Comparison of ENCODE assay signal across 30 cellular contexts in the genomic region with DNA sequence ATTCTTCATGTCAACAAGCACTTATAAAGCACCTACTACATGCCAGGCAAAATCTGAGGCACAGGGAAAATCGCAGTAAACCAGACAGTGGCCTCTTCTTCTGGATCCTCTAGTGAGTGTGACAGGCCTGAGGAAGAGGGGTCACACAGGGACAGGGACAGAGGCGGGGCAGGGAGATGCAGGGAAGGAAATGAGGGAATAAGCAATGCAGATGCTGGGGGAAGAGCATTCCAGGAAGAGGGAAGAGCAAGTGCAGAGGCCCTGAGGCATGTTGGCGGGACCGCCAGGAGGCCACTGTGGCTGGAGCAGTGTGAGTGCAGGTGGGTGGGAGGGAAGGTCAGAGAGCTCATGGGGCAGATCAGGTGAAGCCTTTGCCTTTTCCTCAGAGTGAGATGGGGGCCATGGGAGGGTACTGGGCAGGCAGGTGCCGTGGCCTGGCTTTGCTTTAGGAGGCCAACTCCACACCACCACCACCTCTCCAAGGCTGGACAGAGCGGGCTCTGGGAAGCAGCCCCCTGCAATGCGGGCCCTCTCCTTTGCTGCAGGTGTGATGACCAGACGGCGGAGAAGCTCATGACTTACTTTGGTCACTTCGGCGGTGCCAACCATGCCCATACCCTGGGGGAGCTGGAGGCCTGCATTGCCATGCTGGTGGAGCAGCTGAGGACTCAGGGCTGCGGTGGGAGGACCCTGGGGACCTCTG. TPM values are rescaled to one million over a fixed set of nuclear protein-coding genes. Genes with fewer than 3 reads are reported as not detected.
"Had no signal": no experiment of that assay in that cellular context is flagged by ENCODE, and none has a peak within 500 bp of the region (broad histone marks: within the 10 kb centered on the region; RNA-seq: fewer than 3 reads in every experiment).

No MANE protein-coding gene starts in this region.

- H3K9me3 Mint-ChIP-seq: activated naive CD4-positive, alpha-beta T cell treated with anti-CD3 and anti-CD28 coated beads for 36 hours; activated naive CD8-positive, alpha-beta T cell treated with anti-CD3 and anti-CD28 coated beads, Interleukin-2, amount 50 U/mL, for 24 hours; activated T-cell treated with anti-CD3 and anti-CD28 coated beads, Interleukin-2, amount 50 U/mL, for 4 hours; activated T-helper 2 cell treated with anti-CD3 and anti-CD28 coated beads, Interferon-gamma antibody, Interleukin-2, Interleukin-4, amounts not matched to agents 10 μg/mL and 5 μg/mL and 100 μg/mL, durations not matched to agents 14 hours and 24 hours and 36 hours; dendritic cell treated with granulocyte-macrophage colony-stimulating factor and Interleukin-4, amounts not matched to agents 40 ng/mL and 50 ng/mL, for 4 days; naive B cell; stimulated activated naive B cell treated with anti-CD40 and anti-IgM and Interleukin-4, amounts not matched to agents 10 μg/mL and 1 μg/mL and 100 μg/mL, for 72 hours; type B pancreatic cell; WTC11 had no signal

- H3K27ac ChIP-seq: body of pancreas, cardiac muscle cell, left ventricle myocardium inferior, testis had no signal

- H3K4me1 ChIP-seq: body of pancreas, testis had no signal

- H3K4me1 Mint-ChIP-seq: naive B cell; stimulated activated naive B cell treated with anti-CD40 and anti-IgM and Interleukin-4, amounts not matched to agents 10 μg/mL and 1 μg/mL and 100 μg/mL, for 72 hours; WTC11 had no signal

- H3K27ac Mint-ChIP-seq: activated naive CD4-positive, alpha-beta T cell treated with anti-CD3 and anti-CD28 coated beads for 36 hours; activated naive CD8-positive, alpha-beta T cell treated with anti-CD3 and anti-CD28 coated beads, Interleukin-2, amount 50 U/mL, for 24 hours; activated T-helper 2 cell treated with anti-CD3 and anti-CD28 coated beads, Interferon-gamma antibody, Interleukin-2, Interleukin-4, amounts not matched to agents 10 μg/mL and 5 μg/mL and 100 μg/mL, durations not matched to agents 14 hours and 24 hours and 36 hours; dendritic cell treated with granulocyte-macrophage colony-stimulating factor and Interleukin-4, amounts not matched to agents 40 ng/mL and 50 ng/mL, for 4 days; stimulated activated naive B cell treated with anti-CD40 and anti-IgM and Interleukin-4, amounts not matched to agents 10 μg/mL and 1 μg/mL and 100 μg/mL, for 72 hours; type B pancreatic cell; WTC11 had no signal

- DNase-seq: activated CD4-positive, alpha-beta T cell treated with anti-CD3 and anti-CD28 coated beads, Interleukin-2, amount 50 U/mL, for 48 hours; activated CD8-positive, alpha-beta memory T cell treated with anti-CD3 and anti-CD28 coated beads, Interleukin-2, amount 50 U/mL, for 48 hours; activated naive CD4-positive, alpha-beta T cell treated with anti-CD3 and anti-CD28 coated beads for 36 hours; activated naive CD8-positive, alpha-beta T cell treated with anti-CD3 and anti-CD28 coated beads, Interleukin-2, amount 50 U/mL, for 24 hours; activated T-cell treated with anti-CD3 and anti-CD28 coated beads, Interleukin-2, amount 50 U/mL, for 4 hours; body of pancreas; effector CD4-positive, alpha-beta T cell; erythroblast; foreskin fibroblast; kidney glomerular epithelial cell; left ventricle myocardium inferior; naive B cell; nucleus accumbens; small intestine; stimulated activated CD4-positive, alpha-beta T cell treated with anti-CD3 and anti-CD28 coated beads, Interleukin-2, amount 100 ng/mL, for 48 hours; stimulated activated CD8-positive, alpha-beta memory T cell treated with anti-CD3 and anti-CD28 coated beads, Interleukin-4, amount 100 ng/mL, for 48 hours; stimulated activated naive B cell treated with anti-CD40 and anti-IgM and Interleukin-4, amounts not matched to agents 10 μg/mL and 1 μg/mL and 100 μg/mL, for 72 hours; T1000; testis had no signal

- ATAC-seq: body of pancreas, sciatic nerve had no signal

- H3K4me3 Mint-ChIP-seq: activated naive CD4-positive, alpha-beta T cell treated with anti-CD3 and anti-CD28 coated beads for 36 hours; activated naive CD8-positive, alpha-beta T cell treated with anti-CD3 and anti-CD28 coated beads, Interleukin-2, amount 50 U/mL, for 24 hours; activated T-cell treated with anti-CD3 and anti-CD28 coated beads, Interleukin-2, amount 50 U/mL, for 4 hours; dendritic cell treated with granulocyte-macrophage colony-stimulating factor and Interleukin-4, amounts not matched to agents 40 ng/mL and 50 ng/mL, for 4 days; stimulated activated naive B cell treated with anti-CD40 and anti-IgM and Interleukin-4, amounts not matched to agents 10 μg/mL and 1 μg/mL and 100 μg/mL, for 72 hours; type B pancreatic cell; WTC11 had no signal

- FAIRE-seq: small intestine had no signal

- H3K9me3 ChIP-seq: body of pancreas, testis had no signal

- H3K27me3 ChIP-seq: body of pancreas, cardiac muscle cell, testis had no signal

- H3K36me3 ChIP-seq: cardiac muscle cell had no signal

- H3K36me3 Mint-ChIP-seq: naive B cell; stimulated activated naive B cell treated with anti-CD40 and anti-IgM and Interleukin-4, amounts not matched to agents 10 μg/mL and 1 μg/mL and 100 μg/mL, for 72 hours; type B pancreatic cell; WTC11 had no signal

- H3K4me3 ChIP-seq: body of pancreas, cardiac muscle cell, left ventricle myocardium inferior, testis had no signal

RNA-seq across cellular contexts. Expression of a gene that starts 26.8 kb away (rescaled TPM):
- total RNA-seq: activated CD8-positive, alpha-beta memory T cell treated with anti-CD3 and anti-CD28 coated beads for 36 hours; activated naive CD4-positive, alpha-beta T cell treated with anti-CD3 and anti-CD28 coated beads for 36 hours; activated T-cell treated with anti-CD3 and anti-CD28 coated beads, Interleukin-2, amount 50 U/mL, for 4 hours; activated T-helper 2 cell treated with anti-CD3 and anti-CD28 coated beads, Interferon-gamma antibody, Interleukin-2, Interleukin-4, amounts not matched to agents 10 μg/mL and 5 μg/mL and 100 μg/mL, durations not matched to agents 14 hours and 24 hours and 36 hours; body of pancreas; cardiac muscle cell; fibroblast of lung; glomerular endothelial cell; left ventricle myocardium inferior; T-helper 1 cell treated with Interleukin-12 subunit alpha and Interleukin-12 subunit beta and Interleukin-4 antibody, amounts not matched to agents 30 ng/mL and 1 ng/mL, for 36 hours; WTC11 had no signal
- polyA plus RNA-seq: cardiac muscle cell, fibroblast of lung, neural cell had no signal

RNA-seq across cellular contexts. Expression of a gene that starts 32.7 kb away (rescaled TPM):
- total RNA-seq: cardiac muscle cell; fibroblast of lung; T-helper 1 cell treated with Interleukin-12 subunit alpha and Interleukin-12 subunit beta and Interleukin-4 antibody, amounts not matched to agents 30 ng/mL and 1 ng/mL, for 36 hours had no signal
- polyA plus RNA-seq: fibroblast of lung, neural cell had no signal

RNA-seq across cellular contexts. Expression of a gene that starts 39.9 kb away (rescaled TPM):
- total RNA-seq: activated T-helper 2 cell treated with anti-CD3 and anti-CD28 coated beads, Interferon-gamma antibody, Interleukin-2, Interleukin-4, amounts not matched to agents 10 μg/mL and 5 μg/mL and 100 μg/mL, durations not matched to agents 14 hours and 24 hours and 36 hours; body of pancreas; fibroblast of lung; T-helper 1 cell treated with Interleukin-12 subunit alpha and Interleukin-12 subunit beta and Interleukin-4 antibody, amounts not matched to agents 30 ng/mL and 1 ng/mL, for 36 hours had no signal
